ENCODE assay signal across 11 cellular contexts in the genomic region with DNA sequence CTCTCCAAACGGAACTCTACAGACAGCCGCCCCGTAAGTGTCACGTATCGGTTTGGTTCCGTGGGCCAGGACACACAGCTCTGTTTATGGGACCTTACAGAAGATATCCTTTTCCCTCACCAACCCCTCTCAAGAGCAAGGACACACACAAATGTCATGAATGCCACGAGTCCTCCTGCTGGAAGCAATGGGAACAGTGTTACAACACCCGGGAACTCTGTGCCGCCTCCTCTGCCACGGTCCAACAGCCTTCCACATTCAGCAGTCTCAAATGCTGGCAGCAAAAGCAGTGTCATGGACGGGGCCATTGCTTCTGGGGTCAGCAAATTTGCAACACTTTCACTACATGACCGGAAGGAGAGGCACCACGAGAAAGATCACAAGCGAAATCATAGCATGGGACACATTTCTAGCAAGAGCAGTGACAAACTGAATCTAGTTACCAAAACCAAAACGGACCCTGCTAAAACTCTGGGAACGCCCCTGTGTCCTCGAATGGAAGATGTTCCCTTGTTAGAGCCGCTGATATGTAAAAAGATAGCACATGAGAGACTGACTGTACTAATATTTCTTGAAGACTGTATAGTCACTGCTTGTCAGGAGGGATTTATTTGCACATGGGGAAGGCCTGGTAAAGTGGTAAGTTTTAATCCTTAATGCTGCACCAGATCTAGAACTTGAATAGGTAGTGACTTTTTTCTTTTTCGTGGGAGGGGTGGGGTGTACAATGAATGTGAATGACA.
DNase-seq lines count a peak whose midpoint lies in the region; ATAC-seq, FAIRE-seq and TF ChIP-seq lines count a peak whose summit lies in the region.
"Had no signal": no experiment of that assay in that cellular context is flagged by ENCODE, and none has a peak within 500 bp of the region (broad histone marks: within the 10 kb centered on the region; RNA-seq: fewer than 3 reads in every experiment).

No MANE protein-coding gene starts in this region.

- no peaks in the 10 kb centered on the region for H3K9me3 Mint-ChIP-seq in activated CD4-positive, alpha-beta memory T cell treated with anti-CD3 and anti-CD28 coated beads for 36 hours
- no peaks in the 10 kb centered on the region for H3K9me3 Mint-ChIP-seq in activated CD4-positive, alpha-beta memory T cell treated with anti-CD3 and anti-CD28 coated beads, Interleukin-2, amount 10 ng/mL, durations not matched to agents 7 days and 5 days

- peak overlapping the region in 2 of 4 donors; percentile 25 to 77 for H3K27ac ChIP-seq in tibial nerve
- H3K27ac ChIP-seq: BLaER1 had no signal

- H3K4me1 ChIP-seq in tibial nerve: peaks cover 0 to 12% (median 0%) of the 10 kb centered on the region in 4 donors

- intact Hi-C loops in activated CD4-positive, alpha-beta memory T cell treated with anti-CD3 and anti-CD28 coated beads for 36 hours (cut with micrococcal nuclease): no loop called here
- intact Hi-C loops in left colon (cut with DNase I, micrococcal nuclease): no loop called here

- H3K4me3 Mint-ChIP-seq in activated CD4-positive, alpha-beta memory T cell treated with anti-CD3 and anti-CD28 coated beads for 36 hours: no peak overlapping the region
- H3K4me3 Mint-ChIP-seq in activated CD4-positive, alpha-beta memory T cell treated with anti-CD3 and anti-CD28 coated beads, Interleukin-2, amount 10 ng/mL, durations not matched to agents 7 days and 5 days: no peak overlapping the region

- CTCF ChIA-PET in activated CD4-positive, alpha-beta memory T cell treated with anti-CD3 and anti-CD28 coated beads for 36 hours (lab: Charles Lee): no interaction called here
- CTCF ChIA-PET in activated CD4-positive, alpha-beta memory T cell treated with anti-CD3 and anti-CD28 coated beads, Interleukin-2, amount 10 ng/mL, durations not matched to agents 7 days and 5 days (lab: Charles Lee): no interaction called here

- H3K4me1 Mint-ChIP-seq in activated CD4-positive, alpha-beta memory T cell treated with anti-CD3 and anti-CD28 coated beads for 36 hours (ENCODE audit: low read depth): no peaks in the 10 kb centered on the region
- no peaks in the 10 kb centered on the region for H3K4me1 Mint-ChIP-seq in activated CD4-positive, alpha-beta memory T cell treated with anti-CD3 and anti-CD28 coated beads, Interleukin-2, amount 10 ng/mL, durations not matched to agents 7 days and 5 days

- 53 to 61% methylated on average over 19 of the region's 19 CpGs for WGBS in tibial nerve, 2 donors

- no peaks in the 10 kb centered on the region for H3K9me3 ChIP-seq in tibial nerve
- H3K9me3 ChIP-seq: BLaER1 had no signal

- POLR2A ChIA-PET in activated CD4-positive, alpha-beta memory T cell treated with anti-CD3 and anti-CD28 coated beads for 36 hours (lab: Charles Lee): no interaction called here
- POLR2A ChIA-PET in activated CD4-positive, alpha-beta memory T cell treated with anti-CD3 and anti-CD28 coated beads, Interleukin-2, amount 10 ng/mL, durations not matched to agents 7 days and 5 days (lab: Charles Lee): no interaction called here

- TF ChIP-seq POLR2A in tibial nerve (IDR thresholded peaks at IDR 0.05): no peak

- ATAC-seq in left colon (peak; percentile 34), GM18858 (IDR thresholded peaks at IDR 0.05; ENCODE audit: unreplicated experiment) (no peak)

- peak; percentile 84 for FAIRE-seq in bronchial epithelial cell (lab: Jason Lieb, UNC)

- H3K4me3 ChIP-seq in bronchial epithelial cell (ENCODE audit: low read depth, low read length) (no peak overlapping the region), tibial nerve (no peak overlapping the region)
- H3K4me3 ChIP-seq: BLaER1 had no signal

- TF ChIP-seq CTCF in bronchial epithelial cell (IDR thresholded peaks at IDR 0.05; ENCODE audit: insufficient read depth, low read length, severe bottlenecking) (peak; percentile 18), tibial nerve (IDR thresholded peaks at IDR 0.05) (peak in 4 of 5 experiments; percentile 11 to 44 (median 34))

- H3K36me3 Mint-ChIP-seq in activated CD4-positive, alpha-beta memory T cell treated with anti-CD3 and anti-CD28 coated beads for 36 hours: peaks cover 28% of the 10 kb centered on the region
- H3K36me3 Mint-ChIP-seq in activated CD4-positive, alpha-beta memory T cell treated with anti-CD3 and anti-CD28 coated beads, Interleukin-2, amount 10 ng/mL, durations not matched to agents 7 days and 5 days (ENCODE audit: low read depth): peaks cover 25% of the 10 kb centered on the region

- H3K36me3 ChIP-seq in bronchial epithelial cell (ENCODE audit: control insufficient read depth, insufficient read depth, low read length) (peaks cover 11% of the 10 kb centered on the region), tibial nerve (peaks cover 0 to 73% (median 10%) of the 10 kb centered on the region in 3 donors)

- peak overlapping the region; percentile 47 for H3K27ac Mint-ChIP-seq in activated CD4-positive, alpha-beta memory T cell treated with anti-CD3 and anti-CD28 coated beads for 36 hours
- H3K27ac Mint-ChIP-seq in activated CD4-positive, alpha-beta memory T cell treated with anti-CD3 and anti-CD28 coated beads, Interleukin-2, amount 10 ng/mL, durations not matched to agents 7 days and 5 days: no peak overlapping the region

- H3K27me3 Mint-ChIP-seq in activated CD4-positive, alpha-beta memory T cell treated with anti-CD3 and anti-CD28 coated beads for 36 hours: no peaks in the 10 kb centered on the region
- no peaks in the 10 kb centered on the region for H3K27me3 Mint-ChIP-seq in activated CD4-positive, alpha-beta memory T cell treated with anti-CD3 and anti-CD28 coated beads, Interleukin-2, amount 10 ng/mL, durations not matched to agents 7 days and 5 days

- peak in 1 of 2 donors; percentile 40 for TF ChIP-seq EP300 in tibial nerve (IDR thresholded peaks at IDR 0.05)

- no peak for DNase-seq in activated CD4-positive, alpha-beta memory T cell treated with anti-CD3 and anti-CD28 coated beads for 36 hours
- DNase-seq in activated CD4-positive, alpha-beta memory T cell treated with anti-CD3 and anti-CD28 coated beads, Interleukin-2, amount 10 ng/mL, durations not matched to agents 7 days and 5 days: no peak
- DNase-seq in bronchial epithelial cell (ENCODE audit: low read depth) (no peak), left colon (no peak), tibial nerve (ENCODE audit: low spot score in 2 of 2) (peak in 1 of 2 donors; percentile 14)
- DNase-seq in effector CD8-positive, alpha-beta T cell (lab: John Stamatoyannopoulos, UW): no peak
- DNase-seq in activated CD8-positive, alpha-beta memory T cell treated with anti-CD3 and anti-CD28 coated beads for 24 hours: no peak
- DNase-seq: activated CD4-positive, CD25-positive, alpha-beta regulatory T cell; MM.1S had no signal

- H3K27me3 ChIP-seq in bronchial epithelial cell (ENCODE audit: control insufficient read depth, insufficient read depth, low read length) (no peaks in the 10 kb centered on the region), tibial nerve (no peaks in the 10 kb centered on the region)
- H3K27me3 ChIP-seq: BLaER1 had no signal
